Comparison of ENCODE assay signal across 27 cellular contexts in the genomic region with DNA sequence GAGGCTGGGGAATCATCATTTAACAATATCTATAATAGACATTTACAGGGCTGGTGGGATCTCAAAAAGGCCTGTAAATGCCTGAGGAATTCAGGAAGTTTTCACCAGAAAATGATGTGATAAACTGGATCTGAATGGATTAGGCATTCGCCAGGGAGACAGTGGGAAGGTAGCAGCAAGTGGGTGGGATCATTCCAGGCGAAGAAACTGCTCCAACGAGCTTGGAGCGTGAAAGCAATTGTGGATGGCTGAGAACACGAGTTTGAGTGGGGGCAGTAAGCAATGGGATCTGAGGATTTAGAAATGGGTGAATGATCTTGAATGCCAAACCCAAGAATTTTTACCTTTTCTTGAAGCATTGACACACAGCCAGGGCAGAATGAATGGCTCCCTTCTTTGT.
"Had no signal": no experiment of that assay in that cellular context is flagged by ENCODE, and none has a peak within 500 bp of the region (broad histone marks: within the 10 kb centered on the region; RNA-seq: fewer than 3 reads in every experiment).

No MANE protein-coding gene starts in this region.

- H3K27me3 Mint-ChIP-seq: activated T-cell treated with anti-CD3 and anti-CD28 coated beads, Interleukin-2, amount 50 U/mL, for 24 hours; stimulated activated naive B cell treated with anti-CD40 and anti-IgM and Interleukin-4, amounts not matched to agents 10 μg/mL and 1 μg/mL and 100 μg/mL, for 72 hours had no signal

- H3K36me3 ChIP-seq: ascending aorta, pancreas, right atrium auricular region, thyroid gland had no signal

- H3K27ac Mint-ChIP-seq: activated CD4-positive, alpha-beta memory T cell treated with anti-CD3 and anti-CD28 coated beads, Interleukin-2, amount 10 ng/mL, durations not matched to agents 7 days and 5 days; activated CD4-positive, alpha-beta T cell treated with anti-CD3 and anti-CD28 coated beads, Interleukin-2, amount 10 ng/mL, durations not matched to agents 7 days and 5 days; activated naive CD4-positive, alpha-beta T cell treated with anti-CD3 and anti-CD28 coated beads, Interleukin-2, amount 10 ng/mL, durations not matched to agents 7 days and 5 days; activated naive CD8-positive, alpha-beta T cell treated with anti-CD3 and anti-CD28 coated beads, Interleukin-2, amount 10 ng/mL, durations not matched to agents 7 days and 5 days; activated T-cell treated with anti-CD3 and anti-CD28 coated beads, Interleukin-2, amount 50 U/mL, for 24 hours; memory B cell; stimulated activated naive B cell treated with anti-CD40 and anti-IgM and Interleukin-4, amounts not matched to agents 10 μg/mL and 1 μg/mL and 100 μg/mL, for 72 hours had no signal

- H3K27ac ChIP-seq: ascending aorta, brain microvascular endothelial cell, esophagus muscularis mucosa, foreskin keratinocyte, pancreas, psoas muscle, right atrium auricular region, stomach, thyroid gland, upper lobe of right lung had no signal

- H3K4me1 ChIP-seq: ascending aorta, esophagus muscularis mucosa, foreskin keratinocyte, pancreas, psoas muscle, right atrium auricular region, thyroid gland, upper lobe of right lung had no signal

- H3K4me1 Mint-ChIP-seq: activated CD4-positive, alpha-beta memory T cell treated with anti-CD3 and anti-CD28 coated beads, Interleukin-2, amount 10 ng/mL, durations not matched to agents 7 days and 5 days; activated CD4-positive, alpha-beta T cell treated with anti-CD3 and anti-CD28 coated beads, Interleukin-2, amount 10 ng/mL, durations not matched to agents 7 days and 5 days; activated naive CD4-positive, alpha-beta T cell treated with anti-CD3 and anti-CD28 coated beads, Interleukin-2, amount 10 ng/mL, durations not matched to agents 7 days and 5 days; activated naive CD8-positive, alpha-beta T cell treated with anti-CD3 and anti-CD28 coated beads, Interleukin-2, amount 10 ng/mL, durations not matched to agents 7 days and 5 days; memory B cell; stimulated activated naive B cell treated with anti-CD40 and anti-IgM and Interleukin-4, amounts not matched to agents 10 μg/mL and 1 μg/mL and 100 μg/mL, for 72 hours had no signal

- H3K4me3 Mint-ChIP-seq: activated CD4-positive, alpha-beta memory T cell treated with anti-CD3 and anti-CD28 coated beads, Interleukin-2, amount 10 ng/mL, durations not matched to agents 7 days and 5 days; activated CD4-positive, alpha-beta T cell treated with anti-CD3 and anti-CD28 coated beads, Interleukin-2, amount 10 ng/mL, durations not matched to agents 7 days and 5 days; activated naive CD4-positive, alpha-beta T cell treated with anti-CD3 and anti-CD28 coated beads, Interleukin-2, amount 10 ng/mL, durations not matched to agents 7 days and 5 days; activated naive CD8-positive, alpha-beta T cell treated with anti-CD3 and anti-CD28 coated beads, Interleukin-2, amount 10 ng/mL, durations not matched to agents 7 days and 5 days; activated T-cell treated with anti-CD3 and anti-CD28 coated beads, Interleukin-2, amount 50 U/mL, for 24 hours; memory B cell; naive thymus-derived CD4-positive, alpha-beta T cell; stimulated activated naive B cell treated with anti-CD40 and anti-IgM and Interleukin-4, amounts not matched to agents 10 μg/mL and 1 μg/mL and 100 μg/mL, for 72 hours had no signal

- FAIRE-seq: kidney, pancreas had no signal

- H3K9me3 Mint-ChIP-seq: activated CD4-positive, alpha-beta memory T cell treated with anti-CD3 and anti-CD28 coated beads, Interleukin-2, amount 10 ng/mL, durations not matched to agents 7 days and 5 days; activated CD4-positive, alpha-beta T cell treated with anti-CD3 and anti-CD28 coated beads, Interleukin-2, amount 10 ng/mL, durations not matched to agents 7 days and 5 days; activated naive CD4-positive, alpha-beta T cell treated with anti-CD3 and anti-CD28 coated beads, Interleukin-2, amount 10 ng/mL, durations not matched to agents 7 days and 5 days; activated naive CD8-positive, alpha-beta T cell treated with anti-CD3 and anti-CD28 coated beads, Interleukin-2, amount 10 ng/mL, durations not matched to agents 7 days and 5 days; activated T-cell treated with anti-CD3 and anti-CD28 coated beads, Interleukin-2, amount 50 U/mL, for 24 hours; naive thymus-derived CD4-positive, alpha-beta T cell; stimulated activated naive B cell treated with anti-CD40 and anti-IgM and Interleukin-4, amounts not matched to agents 10 μg/mL and 1 μg/mL and 100 μg/mL, for 72 hours had no signal

- H3K27me3 ChIP-seq: ascending aorta, brain microvascular endothelial cell, esophagus muscularis mucosa, foreskin keratinocyte, pancreas, right atrium auricular region, stomach, thyroid gland, upper lobe of right lung had no signal

- ATAC-seq: foreskin keratinocyte; naive thymus-derived CD4-positive, alpha-beta T cell; psoas muscle; stimulated activated naive B cell treated with anti-CD40 and anti-IgM and Interleukin-4, amounts not matched to agents 10 μg/mL and 1 μg/mL and 100 μg/mL, for 72 hours; upper lobe of right lung had no signal

- DNase-seq: activated CD4-positive, alpha-beta memory T cell treated with anti-CD3 and anti-CD28 coated beads, Interleukin-2, amount 10 ng/mL, durations not matched to agents 7 days and 5 days; activated CD4-positive, alpha-beta T cell treated with anti-CD3 and anti-CD28 coated beads for 1 hour; activated CD4-positive, alpha-beta T cell treated with anti-CD3 and anti-CD28 coated beads, Interleukin-2, amount 10 ng/mL, durations not matched to agents 7 days and 5 days; activated CD8-positive, alpha-beta memory T cell treated with anti-CD3 and anti-CD28 coated beads, Interleukin-2, amount 50 U/mL, for 48 hours; activated gamma-delta T cell; activated naive CD4-positive, alpha-beta T cell treated with anti-CD3 and anti-CD28 coated beads, Interleukin-2, amount 10 ng/mL, durations not matched to agents 7 days and 5 days; activated naive CD8-positive, alpha-beta T cell treated with anti-CD3 and anti-CD28 coated beads, Interleukin-2, amount 10 ng/mL, durations not matched to agents 7 days and 5 days; activated T-cell treated with anti-CD3 and anti-CD28 coated beads, Interleukin-2, amount 50 U/mL, for 24 hours; brain microvascular endothelial cell; central memory CD4-positive, alpha-beta T cell; foreskin keratinocyte; kidney; midbrain; naive thymus-derived CD4-positive, alpha-beta T cell; pancreas; psoas muscle; stimulated activated CD4-positive, alpha-beta T cell treated with anti-CD3 and anti-CD28 coated beads, Interleukin-15, amount 100 ng/mL, for 24 hours; stimulated activated CD4-positive, alpha-beta T cell treated with anti-CD3 and anti-CD28 coated beads, Interleukin-2, amount 100 ng/mL, for 24 hours; stimulated activated naive B cell treated with anti-CD40 and anti-IgM and Interleukin-4, amounts not matched to agents 10 μg/mL and 1 μg/mL and 100 μg/mL, for 72 hours; stomach; T-helper 2 cell; thyroid gland; upper lobe of right lung had no signal

- H3K9me3 ChIP-seq: ascending aorta, esophagus muscularis mucosa, pancreas, psoas muscle, right atrium auricular region, stomach, thyroid gland, upper lobe of right lung had no signal

- H3K4me3 ChIP-seq: ascending aorta, esophagus muscularis mucosa, pancreas, psoas muscle, right atrium auricular region, stomach, thyroid gland, upper lobe of right lung had no signal
